In the genomic region with DNA sequence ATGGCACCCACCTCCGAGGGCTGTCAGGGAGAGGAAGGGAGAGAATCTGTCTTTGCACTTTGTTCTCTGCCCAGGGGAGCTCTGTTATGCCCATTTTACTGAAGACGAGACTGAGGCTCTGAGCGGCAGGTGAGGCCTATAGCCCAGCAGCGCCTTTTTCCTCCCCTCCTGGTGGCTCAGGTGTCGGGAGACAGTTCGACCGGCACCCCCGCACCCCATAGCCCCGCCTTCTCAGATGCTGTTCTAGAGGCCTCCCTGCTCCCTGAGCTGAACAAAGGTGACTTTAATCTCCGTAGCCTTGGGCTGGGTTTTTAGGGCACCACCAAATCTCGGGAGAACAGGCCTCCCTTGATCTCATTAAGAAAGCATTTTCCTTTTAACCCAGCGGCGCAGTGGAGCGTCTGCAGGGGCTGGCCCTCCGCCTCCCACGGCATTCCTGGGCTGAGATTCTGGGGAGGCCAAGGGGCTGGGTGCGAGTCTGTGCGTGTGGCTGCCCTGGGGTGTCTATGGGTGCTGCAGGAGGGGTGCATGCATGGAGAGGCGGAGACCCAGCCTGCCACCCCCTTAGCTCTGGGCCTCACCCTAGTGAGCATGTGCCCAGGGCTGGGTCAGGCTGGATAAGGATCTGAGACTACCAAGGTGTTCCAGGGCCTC, we compare ENCODE assay signal across 8 cellular contexts. TPM values are rescaled to one million over a fixed set of nuclear protein-coding genes. Genes with fewer than 3 reads are reported as not detected.
DNase-seq lines count a peak whose midpoint lies in the region; TF ChIP-seq lines count a peak whose summit lies in the region.

No MANE protein-coding gene starts in this region.

- peak overlapping the region; percentile 72 for H3K27ac Mint-ChIP-seq in T-helper 2 cell treated with Interferon-gamma antibody and Interleukin-4, amounts not matched to agents 5 μg/mL and 100 μg/mL, for 36 hours

- H3K36me3 ChIP-seq in esophagus squamous epithelium, result peaks cover 0 to 29% (median 6%) of the 10 kb centered on the region in 3 donors
- H3K36me3 ChIP-seq in prostate gland, result peaks cover 0 to 12% of the 10 kb centered on the region in 2 donors

- in situ Hi-C loops in KBM-7 (cut with MboI; ENCODE audit: low pct_unique_long_range_greater_than_20kb, low sequenced_read_pairs), result no loop called here

- H3K36me3 Mint-ChIP-seq in T-helper 2 cell treated with Interferon-gamma antibody and Interleukin-4, amounts not matched to agents 5 μg/mL and 100 μg/mL, for 36 hours (ENCODE audit: low read depth), result peaks cover 37% of the 10 kb centered on the region

- H3K4me3 Mint-ChIP-seq in T-helper 2 cell treated with Interferon-gamma antibody and Interleukin-4, amounts not matched to agents 5 μg/mL and 100 μg/mL, for 36 hours, result peak overlapping the region; percentile 97

- peaks cover 70 to 97% (median 76%) of the 10 kb centered on the region in 3 donors for H3K4me1 ChIP-seq in esophagus squamous epithelium
- peaks cover 46% of the 10 kb centered on the region for H3K4me1 ChIP-seq in prostate gland (replicated peaks)

- peaks cover 0 to 94% (median 5%) of the 10 kb centered on the region in 4 donors for H3K27me3 ChIP-seq in esophagus squamous epithelium
- H3K27me3 ChIP-seq in prostate gland (replicated peaks; ENCODE audit: insufficient read depth), result no peaks in the 10 kb centered on the region

- H3K4me3 ChIP-seq in esophagus squamous epithelium, result peak overlapping the region; percentile 25 to 69 (median 60)
- H3K4me3 ChIP-seq in prostate gland, result peak overlapping the region; percentile 53 to 68

- intact Hi-C loops in esophagus squamous epithelium (cut with DNase I) (no loop called here), prostate gland (cut with DNase I) (no loop called here)

- TF ChIP-seq CTCF in esophagus squamous epithelium (IDR thresholded peaks at IDR 0.05) (peak in 2 of 6 experiments; percentile 3 to 6), prostate gland (IDR thresholded peaks at IDR 0.05) (peak in 2 of 4 experiments; percentile 7 to 8)

- WGBS in esophagus squamous epithelium, 2 donors, result 17% methylated on average over 1 of the region's 19 CpGs; no CpG with 5 or more reads in 1 of the 2 donors
- 37% methylated on average over 17 of the region's 19 CpGs for WGBS in prostate gland

- TF ChIP-seq POLR2A in esophagus squamous epithelium (IDR thresholded peaks at IDR 0.05) (no peak), prostate gland (IDR thresholded peaks at IDR 0.05) (no peak)

- peaks cover 5% of the 10 kb centered on the region for H3K27me3 Mint-ChIP-seq in T-helper 2 cell treated with Interferon-gamma antibody and Interleukin-4, amounts not matched to agents 5 μg/mL and 100 μg/mL, for 36 hours (ENCODE audit: low read depth)

- H3K9me3 Mint-ChIP-seq in T-helper 2 cell treated with Interferon-gamma antibody and Interleukin-4, amounts not matched to agents 5 μg/mL and 100 μg/mL, for 36 hours, result no peaks in the 10 kb centered on the region

- peak; percentile 45 for DNase-seq in activated T-cell treated with anti-CD3 and anti-CD28 coated beads, Interleukin-2, amount 50 U/mL, for 1 hour
- DNase-seq in activated T-cell treated with anti-CD3 and anti-CD28 coated beads for 4 hours, result no peak
- DNase-seq in T-helper 2 cell treated with Interferon-gamma antibody and Interleukin-4, amounts not matched to agents 5 μg/mL and 100 μg/mL, for 36 hours (ENCODE audit: low spot score), result no peak
- no peak for DNase-seq in esophagus squamous epithelium (lab: John Stamatoyannopoulos, UW)
- DNase-seq in prostate gland (ENCODE audit: low spot score), result peak; percentile 63
- no peak for DNase-seq in NCI-H1092 treated with DMSO at 0.1 percent for 48 hours (lab: John Stamatoyannopoulos, UW)
- no peak for DNase-seq in KBM-7
- DNase-seq in DMS 273 (lab: John Stamatoyannopoulos, UW; ENCODE audit: unreplicated experiment), result no peak

- H3K27ac ChIP-seq in esophagus squamous epithelium (peak overlapping the region; percentile 76 to 91 (median 83)), prostate gland (peak overlapping the region; percentile 75 to 82)

- peaks cover 26% of the 10 kb centered on the region for H3K4me1 Mint-ChIP-seq in T-helper 2 cell treated with Interferon-gamma antibody and Interleukin-4, amounts not matched to agents 5 μg/mL and 100 μg/mL, for 36 hours (ENCODE audit: low read depth)

- no peaks in the 10 kb centered on the region for H3K9me3 ChIP-seq in esophagus squamous epithelium
- no peaks in the 10 kb centered on the region for H3K9me3 ChIP-seq in prostate gland

RNA-seq across cellular contexts. Expression of a gene that starts 3.3 kb away (rescaled TPM):
- total RNA-seq in esophagus squamous epithelium (10 to 100 TPM in 3 of 4 donors, 1 to 10 TPM in 1; 6.1 to 17.2 (median 11.9) TPM), prostate gland (10 to 100 TPM; 45.6 to 51.7 TPM)

RNA-seq across cellular contexts. Expression of a gene that starts 32.4 kb away (rescaled TPM):
- total RNA-seq in esophagus squamous epithelium, result 10 to 100 TPM; 15.5 to 28.3 (median 22.8) TPM
- 100 to 1,000 TPM in 1 of 2 donors, 10 to 100 TPM in 1; 83.9 to 113 TPM for total RNA-seq in prostate gland

RNA-seq across cellular contexts. Expression of a gene that starts 35.9 kb away (rescaled TPM):
- total RNA-seq in esophagus squamous epithelium (10 to 100 TPM in 1 of 4 donors, 1 to 10 TPM in 3; 4.5 to 10.6 (median 6.3) TPM), prostate gland (10 to 100 TPM; 20.2 to 41.9 TPM)

RNA-seq across cellular contexts. Expression of a gene that starts 46.7 kb away (rescaled TPM):
- not detected for total RNA-seq in esophagus squamous epithelium
- not detected for total RNA-seq in prostate gland

Comparison
In these comparisons a context has a peak if more than half of its experiments do, and no peak if none do; other contexts are left out.
1. DNase-seq: peak in activated T-cell treated with anti-CD3 and anti-CD28 coated beads, Interleukin-2, amount 50 U/mL, for 1 hour (single experiment) and prostate gland (single experiment); none in activated T-cell treated with anti-CD3 and anti-CD28 coated beads for 4 hours (single experiment), T-helper 2 cell treated with Interferon-gamma antibody and Interleukin-4, amounts not matched to agents 5 μg/mL and 100 μg/mL, for 36 hours (single experiment), esophagus squamous epithelium (single experiment), NCI-H1092 treated with DMSO at 0.1 percent for 48 hours (single experiment), KBM-7 (single experiment) and DMS 273 (single experiment).